In the genomic region with DNA sequence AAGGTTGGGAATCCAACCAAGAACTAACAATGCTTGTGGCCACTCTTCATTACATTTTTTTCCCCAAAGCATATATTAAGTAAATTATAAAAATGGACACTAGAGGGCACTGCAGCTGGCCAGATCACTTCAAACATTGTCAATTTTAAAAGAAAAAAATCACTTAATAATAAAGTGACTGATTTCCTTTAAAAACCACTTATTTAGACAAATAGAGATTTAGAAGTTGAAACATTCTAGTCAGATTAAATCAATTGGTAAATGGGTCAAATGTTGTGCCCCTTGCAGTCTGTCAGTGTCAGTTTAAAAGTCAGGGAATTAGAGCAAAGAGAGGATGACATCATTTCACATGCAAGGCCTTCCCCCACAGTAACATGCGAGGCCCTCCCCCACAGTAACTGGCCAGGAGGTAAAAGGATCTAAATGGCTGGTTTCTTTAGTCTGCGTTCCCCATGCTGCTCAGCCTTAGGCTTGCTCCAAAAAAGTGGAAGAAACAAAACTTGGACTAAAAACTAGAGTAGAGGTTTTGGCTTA, we compare ENCODE assay signal across 9 cellular contexts.
A peak's percentile ranks its signal among the peaks of the same experiment; 100 is the strongest.
DNase-seq lines count a peak whose midpoint lies in the region; ATAC-seq, FAIRE-seq and TF ChIP-seq lines count a peak whose summit lies in the region.
"Had no signal": no experiment of that assay in that cellular context is flagged by ENCODE, and none has a peak within 500 bp of the region (broad histone marks: within the 10 kb centered on the region; RNA-seq: fewer than 3 reads in every experiment).

No MANE protein-coding gene starts in this region.

- no peaks in the 10 kb centered on the region for H3K79me1 ChIP-seq in H1 (ENCODE audit: low read depth, low read length)

- no peaks in the 10 kb centered on the region for H3K9me3 Mint-ChIP-seq in nephron

- no peak overlapping the region for H2BK15ac ChIP-seq in H1 (ENCODE audit: low read length)

- TF ChIP-seq CTCF in D721Med (IDR thresholded peaks at IDR 0.05; ENCODE audit: insufficient read depth, missing control alignments): peak; percentile 57
- TF ChIP-seq CTCF in PC-3 (conservative IDR thresholded peaks at IDR 0.05; ENCODE audit: low read depth, low read length): peak; percentile 76
- peak in 2 of 3 experiments; percentile 29 to 30; a peak in 2 of 4 replicates for TF ChIP-seq CTCF in H1 (IDR thresholded peaks at IDR 0.05; ENCODE audit: control extremely low read depth in 1 of 3, insufficient read depth in 1 of 3, low read depth in 1 of 3, low read length in 3 of 3)
- peak; percentile 70 to 87 (median 75) for TF ChIP-seq CTCF in nephron (IDR thresholded peaks at IDR 0.05; ENCODE audit: unreplicated experiment in 3 of 3)
- peak in 1 of 3 donors; percentile 37 for TF ChIP-seq CTCF in lower leg skin (IDR thresholded peaks at IDR 0.05)

- H4K20me1 ChIP-seq in PC-3 (ENCODE audit: low read length): no peaks in the 10 kb centered on the region
- H4K20me1 ChIP-seq in H1 (replicated peaks in 1 of 2; ENCODE audit: control insufficient read depth in 1 of 2, insufficient read depth in 2 of 2, low read length in 2 of 2): no peaks in the 10 kb centered on the region

- intact Hi-C loops in PC-3 (cut with micrococcal nuclease): loop anchor here (1.0 to 2.0 kb wide), 2 partner anchors 158 to 168 kb away; no protein-coding TSS in a partner anchor
- intact Hi-C loops in lower leg skin (cut with DNase I; ENCODE audit: low total_unique reads): no loop called here

- no peak overlapping the region for H4K5ac ChIP-seq in H1 (ENCODE audit: insufficient read length, low read depth, low read length)

- FAIRE-seq in D721Med (lab: Jason Lieb, UNC) (no peak), H1 (lab: Jason Lieb, UNC) (peak; percentile 42)

- no peaks in the 10 kb centered on the region for H3K9me3 ChIP-seq in PC-3 (ENCODE audit: low read length)
- H3K9me3 ChIP-seq in H1 (ENCODE audit: insufficient read depth in 2 of 2, low read depth in 1 of 2, low read length in 1 of 2): no peaks in the 10 kb centered on the region
- H3K9me3 ChIP-seq: neutrophil had no signal

- peak overlapping the region; percentile 82 to 95 (median 94) for H3K27ac Mint-ChIP-seq in nephron

- H3K18ac ChIP-seq in H1 (ENCODE audit: extremely low read depth, low read length): no peak overlapping the region

- H3K56ac ChIP-seq in H1 (replicated peaks; ENCODE audit: insufficient read length, low read depth, low read length): no peak overlapping the region

- ATAC-seq in PC-3 (peak; percentile 42), GM18858 (IDR thresholded peaks at IDR 0.05; ENCODE audit: unreplicated experiment) (no peak)

- no peak overlapping the region for H2BK12ac ChIP-seq in H1 (ENCODE audit: low read depth, low read length)

- no peaks in the 10 kb centered on the region for H3K23me2 ChIP-seq in H1 (ENCODE audit: low read depth, low read length)

- no peaks in the 10 kb centered on the region for H3K36me3 Mint-ChIP-seq in nephron (ENCODE audit: low read depth)

- peaks cover 15% of the 10 kb centered on the region; the same call in 1 of the 2 replicates for H3K4me1 ChIP-seq in PC-3 (ENCODE audit: insufficient read depth, low read length)
- H3K4me1 ChIP-seq in H1 (replicated peaks in 1 of 4; ENCODE audit: control insufficient read depth in 3 of 4, insufficient read depth in 4 of 4, low read length in 3 of 4): peaks cover 0 to 3% (median 1%) of the 10 kb centered on the region in 4 experiments; a peak in 1 of 7 replicates

- H4K8ac ChIP-seq in H1 (ENCODE audit: extremely low read depth, insufficient read depth, low read length): no peak overlapping the region

- H3K4me3 ChIP-seq in Jurkat, Clone E6-1 (ENCODE audit: low read length): no peak overlapping the region
- H3K4me3 ChIP-seq in PC-3 (ENCODE audit: low read length): no peak overlapping the region
- 0 out of 8 replicates have a peak overlapping the region, but pooled peaks of 1 of the 4 experiments have one; percentile 18 for H3K4me3 ChIP-seq in H1 (ENCODE audit: extremely low read depth in 1 of 4, insufficient read depth in 2 of 4, low read depth in 3 of 4, low read length in 4 of 4)
- no peak overlapping the region for H3K4me3 ChIP-seq in lower leg skin (ENCODE audit: low read depth, poor library complexity, severe bottlenecking)

- no peaks in the 10 kb centered on the region for H3F3A ChIP-seq in PC-3 (ENCODE audit: low read length, unreplicated experiment)

- H3K27ac ChIP-seq in PC-3 (ENCODE audit: low read length): no peak overlapping the region
- H3K27ac ChIP-seq in H1 (ENCODE audit: low read depth, low read length): no peak overlapping the region
- H3K27ac ChIP-seq: neutrophil had no signal

- no peak overlapping the region for H2BK5ac ChIP-seq in H1 (ENCODE audit: low read depth, low read length)

- CTCF ChIA-PET in PC-3 (lab: Charles Lee): interaction anchor here (0.5 to 0.8 kb wide), 4 partner anchors 166 to 1492 kb away, joined by 3 to 7 read pairs (median 4); no protein-coding TSS in a partner anchor
- CTCF ChIA-PET in H1 (lab: Charles Lee; ENCODE audit: partially characterized antibody): interaction anchor here (0.6 to 1.5 kb wide), 10 partner anchors 15 to 763 kb away, joined by 3 to 7 read pairs (median 3); no protein-coding TSS in a partner anchor

- DNase-seq in D721Med (ENCODE audit: insufficient read length, low spot score): no peak
- DNase-seq in Jurkat, Clone E6-1 (ENCODE audit: low read depth, low spot score): peak; percentile 15
- DNase-seq in PC-3: peak; percentile 63
- peak in 1 of 2 experiments; percentile 19 for DNase-seq in H1 (ENCODE audit: low read depth in 1 of 2, low spot score in 2 of 2)
- no peak for DNase-seq in T1000 (lab: John Stamatoyannopoulos, UW)
- no peak for DNase-seq in lower leg skin (ENCODE audit: low spot score in 2 of 2)

- TF ChIP-seq RAD21 in H1 (IDR thresholded peaks at IDR 0.05 in 1 of 2, conservative IDR thresholded peaks at IDR 0.05 in 1 of 2; ENCODE audit: low read depth in 2 of 2, low read length in 2 of 2): peak; percentile 49 to 62

- H3K14ac ChIP-seq in H1 (ENCODE audit: insufficient read length): no peak overlapping the region

- no peak overlapping the region for H3K23ac ChIP-seq in H1 (ENCODE audit: insufficient read length)

- TF ChIP-seq EP300 in H1 (IDR thresholded peaks at IDR 0.05; ENCODE audit: borderline replicate concordance in 1 of 2, low read depth in 2 of 2, low read length in 2 of 2): no peak

- POLR2A ChIA-PET in PC-3 (lab: Charles Lee; ENCODE audit: unreplicated experiment): no interaction called here
- POLR2A ChIA-PET in H1 (lab: Charles Lee; ENCODE audit: partially characterized antibody): no interaction called here

- TF ChIP-seq POLR2A in H1 (IDR thresholded peaks at IDR 0.05; ENCODE audit: control extremely low read depth in 1 of 2, low read depth in 2 of 2, low read length in 2 of 2): no peak
- no peak for TF ChIP-seq POLR2A in lower leg skin (IDR thresholded peaks at IDR 0.05)

- no peak overlapping the region for H3K4ac ChIP-seq in H1 (replicated peaks; ENCODE audit: insufficient read length, low read depth, low read length)

- 23% methylated on average over 2 of the region's 2 CpGs; no CpG with 5 or more reads in 1 of the 2 experiments for WGBS in H1 (ENCODE audit: extremely low coverage in 1 of 2, insufficient coverage in 1 of 2, insufficient read length in 1 of 2, insufficient replicate concordance in 2 of 2, low coverage in 1 of 2, low lambda C conversion rate in 2 of 2, missing lambda C conversion rate in 1 of 2), 2 experiments
- 41% methylated on average over 2 of the region's 2 CpGs for WGBS in lower leg skin, 2 donors

- no peaks in the 10 kb centered on the region for H3K27me3 Mint-ChIP-seq in nephron (ENCODE audit: low read depth)

- H2AFZ ChIP-seq in PC-3 (ENCODE audit: low read length) (no peak overlapping the region), H1 (ENCODE audit: low read length) (0 out of 2 replicates have a peak overlapping the region, but pooled peaks have one; percentile 36)

- BruUV-seq in PC-3 (replicated peaks; lab: Mats Ljungman, UMichigan): no TSS peak

- no peaks in the 10 kb centered on the region for H3K27me3 ChIP-seq in PC-3 (ENCODE audit: low read length)
- H3K27me3 ChIP-seq in H1 (replicated peaks in 1 of 4; ENCODE audit: control insufficient read depth in 3 of 4, extremely low read depth in 1 of 4, insufficient read depth in 3 of 4, low read length in 3 of 4): peaks cover 0 to 1% (median 0%) of the 10 kb centered on the region in 4 experiments; a peak in 1 of 7 replicates
- H3K27me3 ChIP-seq: neutrophil had no signal

- H3K4me3 Mint-ChIP-seq in nephron: peak overlapping the region in 2 of 3 experiments; percentile 39 to 41

- peaks cover 70% of the 10 kb centered on the region for H3K4me1 Mint-ChIP-seq in nephron

- H4K91ac ChIP-seq in H1 (replicated peaks; ENCODE audit: insufficient read length, low read length): no peak overlapping the region

- H3K9ac ChIP-seq in PC-3 (ENCODE audit: low read length): no peak overlapping the region
- no peak overlapping the region for H3K9ac ChIP-seq in H1 (replicated peaks in 1 of 4; ENCODE audit: extremely low read depth in 1 of 4, low read depth in 3 of 4, low read length in 3 of 4)

- no peak overlapping the region for H2BK20ac ChIP-seq in H1 (ENCODE audit: low read length)

- no peaks in the 10 kb centered on the region for H3K9me2 ChIP-seq in PC-3 (replicated peaks; ENCODE audit: low read length)

- H2BK120ac ChIP-seq in H1 (replicated peaks; ENCODE audit: low read depth, low read length): no peak overlapping the region

- H3K4me2 ChIP-seq in PC-3 (ENCODE audit: low read length): no peak overlapping the region
- H3K4me2 ChIP-seq in H1 (ENCODE audit: insufficient read depth in 1 of 2, low read depth in 2 of 2, low read length in 2 of 2): peak overlapping the region in 1 of 2 experiments; percentile 15; a peak in 2 of 4 replicates

- no peak overlapping the region for H2AK5ac ChIP-seq in H1 (ENCODE audit: low read depth, low read length)

- no peaks in the 10 kb centered on the region for H3K36me3 ChIP-seq in PC-3 (ENCODE audit: low read depth, low read length)
- no peaks in the 10 kb centered on the region for H3K36me3 ChIP-seq in H1 (ENCODE audit: control insufficient read depth in 2 of 4, insufficient read depth in 4 of 4, low read length in 3 of 4)

- H3K79me2 ChIP-seq in PC-3 (ENCODE audit: low read length): no peaks in the 10 kb centered on the region
- H3K79me2 ChIP-seq in H1 (ENCODE audit: control insufficient read depth in 1 of 2, insufficient read depth in 2 of 2, low read length in 2 of 2): no peaks in the 10 kb centered on the region

TF ChIP-seq in H1, 55 proteins besides CTCF, POLR2A, EP300 and RAD21 (continues in another document):
- TF ChIP-seq, protein P1, sequence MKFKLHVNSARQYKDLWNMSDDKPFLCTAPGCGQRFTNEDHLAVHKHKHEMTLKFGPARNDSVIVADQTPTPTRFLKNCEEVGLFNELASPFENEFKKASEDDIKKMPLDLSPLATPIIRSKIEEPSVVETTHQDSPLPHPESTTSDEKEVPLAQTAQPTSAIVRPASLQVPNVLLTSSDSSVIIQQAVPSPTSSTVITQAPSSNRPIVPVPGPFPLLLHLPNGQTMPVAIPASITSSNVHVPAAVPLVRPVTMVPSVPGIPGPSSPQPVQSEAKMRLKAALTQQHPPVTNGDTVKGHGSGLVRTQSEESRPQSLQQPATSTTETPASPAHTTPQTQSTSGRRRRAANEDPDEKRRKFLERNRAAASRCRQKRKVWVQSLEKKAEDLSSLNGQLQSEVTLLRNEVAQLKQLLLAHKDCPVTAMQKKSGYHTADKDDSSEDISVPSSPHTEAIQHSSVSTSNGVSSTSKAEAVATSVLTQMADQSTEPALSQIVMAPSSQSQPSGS (IDR thresholded peaks at IDR 0.05; ENCODE audit: low read length): peak; percentile 98
- no peak for TF ChIP-seq MAFK (IDR thresholded peaks at IDR 0.05; ENCODE audit: low read depth, low read length)

Comparison
In these comparisons a context has a peak if more than half of its experiments do, and no peak if none do; other contexts are left out.
1. DNase-seq: peak in Jurkat, Clone E6-1 (single experiment) and PC-3 (single experiment); none in D721Med (single experiment), T1000 (single experiment) and lower leg skin (0 of 2).